ENCODE assay signal across 13 cellular contexts in the genomic region with DNA sequence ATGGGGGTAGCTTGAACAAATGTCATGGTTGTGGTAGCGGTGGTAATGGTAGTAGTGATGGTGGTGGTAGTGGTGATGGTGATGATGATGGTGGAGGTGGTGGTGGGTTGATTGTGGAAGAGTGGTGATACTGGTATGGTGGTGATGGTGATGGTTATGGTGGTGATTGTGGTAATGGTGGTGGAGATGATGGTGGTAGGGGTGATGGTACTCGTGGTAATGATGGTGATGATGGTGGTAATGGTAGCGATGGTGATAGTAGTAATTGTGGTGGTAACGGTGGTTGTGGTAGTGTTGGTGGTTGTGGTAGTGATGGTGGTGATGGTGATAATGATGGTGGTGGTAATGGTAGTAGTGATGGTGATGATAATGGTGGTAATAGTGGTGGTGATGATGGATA.
DNase-seq lines count a peak whose midpoint lies in the region; ATAC-seq, FAIRE-seq and TF ChIP-seq lines count a peak whose summit lies in the region.
"Had no signal": no experiment of that assay in that cellular context is flagged by ENCODE, and none has a peak within 500 bp of the region (broad histone marks: within the 10 kb centered on the region; RNA-seq: fewer than 3 reads in every experiment).

No MANE protein-coding gene starts in this region.

- peak overlapping the region; percentile 4 for H3K27ac Mint-ChIP-seq in activated naive CD8-positive, alpha-beta T cell treated with anti-CD3 and anti-CD28 coated beads, Interleukin-2, amount 10 ng/mL, durations not matched to agents 7 days and 5 days
- H3K27ac Mint-ChIP-seq in activated naive CD8-positive, alpha-beta T cell treated with anti-CD3 and anti-CD28 coated beads for 36 hours = no peak overlapping the region
- H3K27ac Mint-ChIP-seq: CD4-positive, CD25-positive, alpha-beta regulatory T cell had no signal

- no peaks in the 10 kb centered on the region for H3K79me1 ChIP-seq in IMR-90 (ENCODE audit: low read depth in 1 of 2, low read length in 2 of 2)

- H3K4me3 ChIP-seq in IMR-90 (ENCODE audit: insufficient read depth, low read depth, low read length) (no peak overlapping the region), esophagus muscularis mucosa (no peak overlapping the region)
- H3K4me3 ChIP-seq: BLaER1 treated with 17β-estradiol and CSF1 and Interleukin-3, amounts not matched to agents 10 nM and 100 nM had no signal

- no peak for ATAC-seq in activated naive CD8-positive, alpha-beta T cell treated with anti-CD3 and anti-CD28 coated beads, Interleukin-2, amount 10 ng/mL, durations not matched to agents 7 days and 5 days (ENCODE audit: low read depth)
- no peak for ATAC-seq in IMR-90 (ENCODE audit: low read depth)

- no peak overlapping the region for H4K8ac ChIP-seq in IMR-90 (ENCODE audit: low read depth in 2 of 2, low read length in 2 of 2)

- no peak overlapping the region for H2AFZ ChIP-seq in IMR-90 (replicated peaks; ENCODE audit: low read length, poor library complexity)

- H3K56ac ChIP-seq in IMR-90 (ENCODE audit: extremely low read depth, insufficient read depth, low read length) = no peak overlapping the region

- CTCF ChIA-PET in IMR-90 (lab: Yijun Ruan, JAX) = no interaction called here

- H3K4me2 ChIP-seq in IMR-90 (ENCODE audit: low read depth, low read length) = no peak overlapping the region
- H3K4me2 ChIP-seq: BLaER1 treated with 17β-estradiol and CSF1 and Interleukin-3, amounts not matched to agents 10 nM and 100 nM had no signal

- no peak overlapping the region for H2BK120ac ChIP-seq in IMR-90 (ENCODE audit: low read depth, low read length)

- no peaks in the 10 kb centered on the region for H4K20me1 ChIP-seq in IMR-90 (ENCODE audit: insufficient read depth, low read length)
- H4K20me1 ChIP-seq: BLaER1 treated with 17β-estradiol and CSF1 and Interleukin-3, amounts not matched to agents 10 nM and 100 nM had no signal

- peaks cover 2% of the 10 kb centered on the region for H3K27me3 Mint-ChIP-seq in activated naive CD8-positive, alpha-beta T cell treated with anti-CD3 and anti-CD28 coated beads, Interleukin-2, amount 10 ng/mL, durations not matched to agents 7 days and 5 days
- H3K27me3 Mint-ChIP-seq in activated naive CD8-positive, alpha-beta T cell treated with anti-CD3 and anti-CD28 coated beads for 36 hours = no peaks in the 10 kb centered on the region

- POLR2A ChIA-PET in activated naive CD8-positive, alpha-beta T cell treated with anti-CD3 and anti-CD28 coated beads, Interleukin-2, amount 10 ng/mL, durations not matched to agents 7 days and 5 days (lab: Charles Lee) = no interaction called here
- POLR2A ChIA-PET in IMR-90 (lab: Charles Lee; ENCODE audit: unreplicated experiment) = no interaction called here

- H3K4me1 Mint-ChIP-seq in activated naive CD8-positive, alpha-beta T cell treated with anti-CD3 and anti-CD28 coated beads, Interleukin-2, amount 10 ng/mL, durations not matched to agents 7 days and 5 days = no peaks in the 10 kb centered on the region
- H3K4me1 Mint-ChIP-seq in activated naive CD8-positive, alpha-beta T cell treated with anti-CD3 and anti-CD28 coated beads for 36 hours = no peaks in the 10 kb centered on the region
- H3K4me1 Mint-ChIP-seq: CD4-positive, CD25-positive, alpha-beta regulatory T cell had no signal

- 77% methylated on average over 4 of the region's 4 CpGs; no CpG with 5 or more reads in 1 of the 2 experiments for WGBS in IMR-90 (ENCODE audit: extremely low coverage in 2 of 2, insufficient read length in 1 of 2), 2 experiments
- WGBS in esophagus muscularis mucosa = 90% methylated on average over 4 of the region's 4 CpGs

- TF ChIP-seq CTCF in IMR-90 (conservative IDR thresholded peaks at IDR 0.05; ENCODE audit: low read depth, low read length) (no peak), esophagus muscularis mucosa (IDR thresholded peaks at IDR 0.05) (no peak)

- H3K27ac ChIP-seq in IMR-90 (ENCODE audit: insufficient read depth, low read length) = no peak overlapping the region
- H3K27ac ChIP-seq in esophagus muscularis mucosa (replicated peaks in 1 of 4) = no peak overlapping the region
- H3K27ac ChIP-seq: BLaER1 treated with 17β-estradiol and CSF1 and Interleukin-3, amounts not matched to agents 10 nM and 100 nM had no signal

- TF ChIP-seq RAD21 in IMR-90 (IDR thresholded peaks at IDR 0.05; ENCODE audit: low read length) = no peak

- H3K9me3 Mint-ChIP-seq in activated naive CD8-positive, alpha-beta T cell treated with anti-CD3 and anti-CD28 coated beads, Interleukin-2, amount 10 ng/mL, durations not matched to agents 7 days and 5 days = peaks cover 12% of the 10 kb centered on the region
- peaks cover 9% of the 10 kb centered on the region for H3K9me3 Mint-ChIP-seq in activated naive CD8-positive, alpha-beta T cell treated with anti-CD3 and anti-CD28 coated beads for 36 hours

- H3K18ac ChIP-seq in IMR-90 (ENCODE audit: low read depth, low read length) = no peak overlapping the region

- TF ChIP-seq EP300 in esophagus muscularis mucosa (IDR thresholded peaks at IDR 0.05) = no peak

- H2BK20ac ChIP-seq in IMR-90 (ENCODE audit: low read depth, low read length) = no peak overlapping the region

- peaks cover 1% of the 10 kb centered on the region; the same call in 1 of the 2 replicates for H3K27me3 ChIP-seq in IMR-90 (ENCODE audit: control insufficient read depth, insufficient read depth, low read length)
- peaks cover 0 to 4% (median 0%) of the 10 kb centered on the region in 4 donors for H3K27me3 ChIP-seq in esophagus muscularis mucosa
- H3K27me3 ChIP-seq: BLaER1 treated with 17β-estradiol and CSF1 and Interleukin-3, amounts not matched to agents 10 nM and 100 nM had no signal

- FAIRE-seq in urothelium cell line (lab: Jason Lieb, UNC) (peak; percentile 100), RCC 7860 (lab: Jason Lieb, UNC) (no peak)
- FAIRE-seq: H54 had no signal

- no peak overlapping the region for H3K23ac ChIP-seq in IMR-90 (ENCODE audit: low read depth, low read length)

- in situ Hi-C loops in IMR-90 (cut with MboI; ENCODE audit: low sequenced_read_pairs) = no loop called here

- DNase-seq in activated naive CD8-positive, alpha-beta T cell treated with anti-CD3 and anti-CD28 coated beads, Interleukin-2, amount 10 ng/mL, durations not matched to agents 7 days and 5 days = no peak
- no peak for DNase-seq in activated naive CD8-positive, alpha-beta T cell treated with anti-CD3 and anti-CD28 coated beads for 36 hours
- DNase-seq in IMR-90 (no peak), esophagus muscularis mucosa (ENCODE audit: extremely low spot score) (peak; percentile 60), urothelium cell line (ENCODE audit: low spot score) (no peak), NCI-H146 (lab: John Stamatoyannopoulos, UW) (no peak), RCC 7860 (ENCODE audit: low spot score) (no peak)
- DNase-seq: 8988T; CD4-positive, CD25-positive, alpha-beta regulatory T cell; DMS53; GF-D8 had no signal

- H4K91ac ChIP-seq in IMR-90 (ENCODE audit: insufficient read depth, low read depth, low read length) = no peak overlapping the region

- H2AK9ac ChIP-seq in IMR-90 (replicated peaks; ENCODE audit: low read depth, low read length, poor library complexity) = no peak overlapping the region

- BruUV-seq in IMR-90 (replicated peaks; lab: Mats Ljungman, UMichigan) = no TSS peak

- H2AK5ac ChIP-seq in IMR-90 (ENCODE audit: low read depth, low read length) = no peak overlapping the region

- dilution Hi-C loops in IMR-90 (cut with HindIII; ENCODE audit: low sequenced_read_pairs, unreplicated experiment) = no loop called here

- H3K9ac ChIP-seq in IMR-90 (ENCODE audit: low read depth, low read length) = no peak overlapping the region
- H3K9ac ChIP-seq: BLaER1 treated with 17β-estradiol and CSF1 and Interleukin-3, amounts not matched to agents 10 nM and 100 nM had no signal

- no peaks in the 10 kb centered on the region for H3K9me1 ChIP-seq in IMR-90 (ENCODE audit: insufficient read depth, low read length)

- no peak overlapping the region for H3K4me3 Mint-ChIP-seq in activated naive CD8-positive, alpha-beta T cell treated with anti-CD3 and anti-CD28 coated beads, Interleukin-2, amount 10 ng/mL, durations not matched to agents 7 days and 5 days
- H3K4me3 Mint-ChIP-seq in activated naive CD8-positive, alpha-beta T cell treated with anti-CD3 and anti-CD28 coated beads for 36 hours = no peak overlapping the region
- H3K4me3 Mint-ChIP-seq: CD4-positive, CD25-positive, alpha-beta regulatory T cell had no signal

- no peak overlapping the region for H3K14ac ChIP-seq in IMR-90 (replicated peaks; ENCODE audit: low read depth, low read length)

- H3K4ac ChIP-seq in IMR-90 (ENCODE audit: low read depth, low read length) = no peak overlapping the region

- TF ChIP-seq POLR2A in IMR-90 (IDR thresholded peaks at IDR 0.05; ENCODE audit: low read depth, low read length) = no peak
- TF ChIP-seq POLR2A in esophagus muscularis mucosa (IDR thresholded peaks at IDR 0.05; ENCODE audit: low read depth) = no peak

- H4K5ac ChIP-seq in IMR-90 (ENCODE audit: low read depth, low read length) = no peak overlapping the region

- H3K9me3 ChIP-seq in IMR-90 (ENCODE audit: control insufficient read depth, insufficient read depth, low read length) (peaks cover 6% of the 10 kb centered on the region), esophagus muscularis mucosa (peaks cover 0 to 15% (median 9%) of the 10 kb centered on the region in 4 donors)

- H2BK5ac ChIP-seq in IMR-90 (ENCODE audit: low read depth, low read length, poor library complexity, severe bottlenecking) = peak overlapping the region; percentile 24

- H3K36me3 ChIP-seq in IMR-90 (ENCODE audit: control insufficient read depth, insufficient read depth, low read length) (no peaks in the 10 kb centered on the region), esophagus muscularis mucosa (no peaks in the 10 kb centered on the region)
- H3K36me3 ChIP-seq: BLaER1 treated with 17β-estradiol and CSF1 and Interleukin-3, amounts not matched to agents 10 nM and 100 nM had no signal

- no peak overlapping the region for H2BK15ac ChIP-seq in IMR-90 (ENCODE audit: low read depth, low read length)

- H3K4me1 ChIP-seq in IMR-90 (ENCODE audit: control insufficient read depth, insufficient read depth, low read length) = no peaks in the 10 kb centered on the region
- H3K4me1 ChIP-seq in esophagus muscularis mucosa = peaks cover 0 to 5% (median 0%) of the 10 kb centered on the region in 4 donors
- H3K4me1 ChIP-seq: BLaER1 treated with 17β-estradiol and CSF1 and Interleukin-3, amounts not matched to agents 10 nM and 100 nM had no signal

- H3K36me3 Mint-ChIP-seq in activated naive CD8-positive, alpha-beta T cell treated with anti-CD3 and anti-CD28 coated beads, Interleukin-2, amount 10 ng/mL, durations not matched to agents 7 days and 5 days = peaks cover 6% of the 10 kb centered on the region
- peaks cover 5% of the 10 kb centered on the region for H3K36me3 Mint-ChIP-seq in activated naive CD8-positive, alpha-beta T cell treated with anti-CD3 and anti-CD28 coated beads for 36 hours

- intact Hi-C loops in IMR-90 (cut with micrococcal nuclease) (no loop called here), esophagus muscularis mucosa (cut with DNase I) (no loop called here)

TF ChIP-seq in IMR-90, 13 proteins besides CTCF, POLR2A, EP300 and RAD21 (continues in another document):
- TF ChIP-seq BHLHE40 (IDR thresholded peaks at IDR 0.05; ENCODE audit: low read depth, low read length) = no peak
- TF ChIP-seq MXI1 (IDR thresholded peaks at IDR 0.05; ENCODE audit: borderline replicate concordance, low read depth, low read length) = no peak
